Comparison of ENCODE assay signal across 15 cellular contexts in genomic region chr11:12853652-12854296, GRCh38.
DNase-seq lines count a peak whose midpoint lies in the region; ATAC-seq and TF ChIP-seq lines count a peak whose summit lies in the region.
"Had no signal": no experiment of that assay in that cellular context is flagged by ENCODE, and none has a peak within 500 bp of the region (broad histone marks: within the 10 kb centered on the region; RNA-seq: fewer than 3 reads in every experiment).

No MANE protein-coding gene starts in this region.

- CTCF ChIA-PET in MCF 10A (lab: Yijun Ruan, JAX): interaction anchor here (1.0 to 1.6 kb wide), 3 partner anchors 11 to 35 kb away, joined by 3 to 4 read pairs (median 4); no protein-coding TSS in a partner anchor

- no peaks in the 10 kb centered on the region for H3K36me3 ChIP-seq in breast epithelium
- H3K36me3 ChIP-seq in cardiac muscle cell: no peaks in the 10 kb centered on the region
- H3K36me3 ChIP-seq in muscle layer of duodenum (ENCODE audit: control insufficient read depth in 1 of 2, insufficient read depth in 2 of 2, low read length in 2 of 2): no peaks in the 10 kb centered on the region
- H3K36me3 ChIP-seq in vagina: no peaks in the 10 kb centered on the region

- H3K4me3 Mint-ChIP-seq in MCF 10A (ENCODE audit: unreplicated experiment): no peak overlapping the region
- H3K4me3 Mint-ChIP-seq: activated T-cell treated with anti-CD3 and anti-CD28 coated beads, Interleukin-2, amount 50 U/mL, for 72 hours had no signal

- no peaks in the 10 kb centered on the region for H3K27me3 Mint-ChIP-seq in MCF 10A (ENCODE audit: insufficient read depth, unreplicated experiment)

- no peak overlapping the region for H3K4me3 ChIP-seq in breast epithelium
- H3K4me3 ChIP-seq in cardiac muscle cell: no peak overlapping the region
- no peak overlapping the region for H3K4me3 ChIP-seq in muscle layer of duodenum (ENCODE audit: low read depth in 1 of 2, low read length in 2 of 2)
- H3K4me3 ChIP-seq in vagina: no peak overlapping the region
- H3K4me3 ChIP-seq: SJSA1 had no signal

- intact Hi-C loops in MCF 10A (cut with micrococcal nuclease) (no loop called here), breast epithelium (cut with DNase I; ENCODE audit: low total_unique reads) (no loop called here), vagina (cut with DNase I) (no loop called here)

- TF ChIP-seq POLR2A in breast epithelium (IDR thresholded peaks at IDR 0.05) (no peak), vagina (IDR thresholded peaks at IDR 0.05) (no peak)

- DNase-seq in MCF 10A (ENCODE audit: unreplicated experiment) (no peak), breast epithelium (ENCODE audit: low spot score in 2 of 2) (no peak), cardiac muscle cell (ENCODE audit: low read depth in 1 of 2, low spot score in 1 of 2) (peak; percentile 45 to 48), vagina (ENCODE audit: extremely low spot score in 2 of 2) (no peak), SKM-1 treated with dmso at 0.1 percent for 144 hours (lab: John Stamatoyannopoulos, UW; ENCODE audit: unreplicated experiment) (no peak), NCI-H2107 treated with DMSO at 0.1 percent for 48 hours (lab: John Stamatoyannopoulos, UW; ENCODE audit: unreplicated experiment) (no peak)
- DNase-seq: activated T-cell treated with anti-CD3 and anti-CD28 coated beads, Interleukin-2, amount 50 U/mL, for 72 hours; DMS79 treated with DMSO at 0.1 percent for 48 hours; glutamatergic neuron; NCI-H1092 treated with DMSO at 0.1 percent for 48 hours; NCI-H748 treated with DMSO at 0.1 percent for 48 hours had no signal

- BruUV-seq in MCF 10A (replicated peaks; lab: Mats Ljungman, UMichigan): no TSS peak

- ATAC-seq in HG02763 (IDR thresholded peaks at IDR 0.05; ENCODE audit: unreplicated experiment): no peak
- ATAC-seq: activated T-cell treated with anti-CD3 and anti-CD28 coated beads, Interleukin-2, amount 50 U/mL, for 72 hours had no signal

- no peaks in the 10 kb centered on the region for H3K27me3 ChIP-seq in breast epithelium
- no peaks in the 10 kb centered on the region for H3K27me3 ChIP-seq in cardiac muscle cell
- H3K27me3 ChIP-seq in muscle layer of duodenum (ENCODE audit: low read depth, low read length): no peaks in the 10 kb centered on the region
- H3K27me3 ChIP-seq in vagina: no peaks in the 10 kb centered on the region
- H3K27me3 ChIP-seq: SJSA1 had no signal

- POLR2A ChIA-PET in MCF 10A (lab: Yijun Ruan, JAX): interaction anchor here (0.9 kb wide), 1 partner anchor 175 kb away, joined by 3 read pairs; no protein-coding TSS in a partner anchor

- no peaks in the 10 kb centered on the region for H3K4me1 ChIP-seq in breast epithelium
- peaks cover 26% of the 10 kb centered on the region for H3K4me1 ChIP-seq in cardiac muscle cell (ENCODE audit: low read depth)
- peaks cover 5 to 12% of the 10 kb centered on the region in 2 donors for H3K4me1 ChIP-seq in muscle layer of duodenum (ENCODE audit: control insufficient read depth in 1 of 2, insufficient read depth in 2 of 2, low read length in 2 of 2)
- H3K4me1 ChIP-seq in vagina: peaks cover 28% of the 10 kb centered on the region
- H3K4me1 ChIP-seq: SJSA1 had no signal

- H3K27ac Mint-ChIP-seq in MCF 10A (ENCODE audit: low read depth, unreplicated experiment): peak overlapping the region; percentile 23
- H3K27ac Mint-ChIP-seq: activated T-cell treated with anti-CD3 and anti-CD28 coated beads, Interleukin-2, amount 50 U/mL, for 72 hours had no signal

- H3K9me3 Mint-ChIP-seq in MCF 10A (ENCODE audit: unreplicated experiment): no peaks in the 10 kb centered on the region
- H3K9me3 Mint-ChIP-seq: activated T-cell treated with anti-CD3 and anti-CD28 coated beads, Interleukin-2, amount 50 U/mL, for 72 hours had no signal

- H3K36me3 Mint-ChIP-seq in MCF 10A (ENCODE audit: insufficient read depth, unreplicated experiment): peaks cover 6% of the 10 kb centered on the region

- H3K27ac ChIP-seq in breast epithelium (peak overlapping the region in 1 of 2 donors; percentile 30), cardiac muscle cell (peak overlapping the region; percentile 71), muscle layer of duodenum (ENCODE audit: low read length) (peak overlapping the region; percentile 43), vagina (peak overlapping the region; percentile 72)
- H3K27ac ChIP-seq: HL-60, SJSA1 had no signal

- H3K4me1 Mint-ChIP-seq in MCF 10A (ENCODE audit: insufficient read depth, unreplicated experiment): peaks cover 26% of the 10 kb centered on the region

- H3K9me3 ChIP-seq in breast epithelium (no peaks in the 10 kb centered on the region), cardiac muscle cell (ENCODE audit: low read depth) (no peaks in the 10 kb centered on the region), muscle layer of duodenum (ENCODE audit: control insufficient read depth in 1 of 2, low read length in 2 of 2) (no peaks in the 10 kb centered on the region), vagina (no peaks in the 10 kb centered on the region)
- H3K9me3 ChIP-seq: SJSA1 had no signal

- TF ChIP-seq CTCF in MCF 10A (IDR thresholded peaks at IDR 0.05; ENCODE audit: unreplicated experiment): no peak
- TF ChIP-seq CTCF in breast epithelium (IDR thresholded peaks at IDR 0.05): no peak
- TF ChIP-seq CTCF in cardiac muscle cell (IDR thresholded peaks at IDR 0.05; ENCODE audit: low read depth, low read length): no peak
- TF ChIP-seq CTCF in vagina (IDR thresholded peaks at IDR 0.05): no peak

Comparison
In these comparisons a context has a peak if more than half of its experiments do, and no peak if none do; other contexts are left out.
1. DNase-seq: peak in cardiac muscle cell (2 of 2); none in MCF 10A (single experiment), breast epithelium (0 of 2), vagina (0 of 2), SKM-1 treated with dmso at 0.1 percent for 144 hours (single experiment) and NCI-H2107 treated with DMSO at 0.1 percent for 48 hours (single experiment).